In genomic region chr5:757931-758697, GRCh38 we compare ENCODE assay signal across 8 cellular contexts. TPM values are rescaled to one million over a fixed set of nuclear protein-coding genes. Genes with fewer than 3 reads are reported as not detected.
DNase-seq lines count a peak whose midpoint lies in the region; ATAC-seq and TF ChIP-seq lines count a peak whose summit lies in the region.

No MANE protein-coding gene starts in this region.

- no peak for TF ChIP-seq CTCF in GM10266 (IDR thresholded peaks at IDR 0.05; ENCODE audit: control insufficient read depth, insufficient read depth, low read depth, missing control alignments)

- ATAC-seq in Right ventricle myocardium superior (ENCODE audit: poor library complexity), result peak; percentile 76

- intact Hi-C loops in Right ventricle myocardium superior (cut with DNase I) (loop anchor here (2.0 kb wide), 1 partner anchor 65 kb away; the partner anchor contains the start of gene TPPP), posterior vena cava (cut with DNase I) (loop anchor here in 1 of 2 donors (5.0 kb wide), 1 partner anchor 84 kb away; no protein-coding TSS in a partner anchor)

- DNase-seq in GM10266 (ENCODE audit: extremely low spot score) (peak; percentile 21), T-helper 22 cell (ENCODE audit: low read depth) (peak; percentile 59), Right ventricle myocardium superior (peak; percentile 85), posterior vena cava (ENCODE audit: low spot score) (peak; percentile 90), NCI-H526 treated with DMSO at 0.1 percent for 48 hours (lab: John Stamatoyannopoulos, UW) (no peak), AG08395 (ENCODE audit: low spot score) (no peak)
- no peak for DNase-seq in activated CD4-positive, CD25-positive, alpha-beta regulatory T cell (lab: John Stamatoyannopoulos, UW)
- no peak for DNase-seq in NK-92 treated with Interleukin-12 subunit alpha and Interleukin-12 subunit beta, amount 100 ng/mL, for 24 hours (lab: John Stamatoyannopoulos, UW)

RNA-seq across cellular contexts. Expression of gene ZDHHC11B, which starts 26.4 kb away (rescaled TPM):
- total RNA-seq in Right ventricle myocardium superior, result 18.8 TPM
- 10 to 100 TPM in 1 of 2 donors, 1 to 10 TPM in 1; 9.1 to 14.9 TPM for total RNA-seq in posterior vena cava

Comparison
In these comparisons a context has a peak if more than half of its experiments do, and no peak if none do; other contexts are left out.
1. DNase-seq: peak in GM10266 (single experiment), T-helper 22 cell (single experiment), Right ventricle myocardium superior (single experiment) and posterior vena cava (single experiment); none in NCI-H526 treated with DMSO at 0.1 percent for 48 hours (single experiment), AG08395 (single experiment), activated CD4-positive, CD25-positive, alpha-beta regulatory T cell (0 of 4) and NK-92 treated with Interleukin-12 subunit alpha and Interleukin-12 subunit beta, amount 100 ng/mL, for 24 hours (single experiment).